17 cellular contexts compared by ENCODE assay signal in the genomic region with DNA sequence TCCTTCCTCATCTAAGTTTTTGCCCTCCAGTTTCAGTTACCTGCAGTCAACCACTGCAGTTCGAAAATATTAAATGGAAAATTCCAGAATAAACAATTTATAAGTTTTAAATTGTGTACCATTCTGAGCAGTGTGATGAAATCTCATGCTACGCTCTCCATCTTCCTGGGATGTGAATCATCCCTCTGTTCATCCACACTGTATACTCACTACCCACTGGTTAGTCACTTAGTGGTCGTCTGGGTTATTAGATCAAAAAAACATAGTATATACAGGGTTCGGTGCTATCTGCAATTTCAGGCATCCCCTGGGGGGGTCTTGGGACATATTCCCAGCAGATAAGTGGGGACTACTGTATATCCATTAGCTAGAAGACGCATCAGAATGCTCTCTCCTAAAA.
DNase-seq lines count a peak whose midpoint lies in the region; TF ChIP-seq lines count a peak whose summit lies in the region.
"Had no signal": no experiment of that assay in that cellular context is flagged by ENCODE, and none has a peak within 500 bp of the region (broad histone marks: within the 10 kb centered on the region; RNA-seq: fewer than 3 reads in every experiment).

No MANE protein-coding gene starts in this region.

- no peaks in the 10 kb centered on the region for H3K9me3 Mint-ChIP-seq in CD14-positive monocyte
- H3K9me3 Mint-ChIP-seq: H9; stimulated activated naive B cell treated with anti-CD40 and anti-IgM and Interleukin-4, amounts not matched to agents 10 μg/mL and 1 μg/mL and 100 μg/mL, for 72 hours had no signal

- H3K27ac ChIP-seq in brain microvascular endothelial cell (peak overlapping the region; percentile 23), ascending aorta (no peak overlapping the region)
- H3K27ac ChIP-seq: BLaER1 treated with 17β-estradiol and CSF1 and Interleukin-3, amounts not matched to agents 10 nM and 100 nM; skin epidermis; upper lobe of right lung had no signal

- no peak overlapping the region for H3K4me3 ChIP-seq in BJ (ENCODE audit: low read depth, low read length)
- H3K4me3 ChIP-seq in brain microvascular endothelial cell (ENCODE audit: low read depth, low read length), result no peak overlapping the region
- no peak overlapping the region for H3K4me3 ChIP-seq in ascending aorta
- H3K4me3 ChIP-seq: BLaER1 treated with 17β-estradiol and CSF1 and Interleukin-3, amounts not matched to agents 10 nM and 100 nM; skin epidermis; upper lobe of right lung had no signal

- CTCF ChIA-PET in BJ (lab: Yijun Ruan, JAX), result interaction anchor here (1.6 kb wide), 2 partner anchors 8 to 15 kb away, joined by 4 read pairs; no protein-coding TSS in a partner anchor

- H3K36me3 Mint-ChIP-seq in CD14-positive monocyte, result peaks cover 37 to 41% of the 10 kb centered on the region in 2 donors

- H3K27me3 ChIP-seq in BJ (ENCODE audit: control insufficient read depth, insufficient read depth, low read length), result no peaks in the 10 kb centered on the region
- no peaks in the 10 kb centered on the region for H3K27me3 ChIP-seq in brain microvascular endothelial cell (replicated peaks)
- no peaks in the 10 kb centered on the region for H3K27me3 ChIP-seq in ascending aorta
- H3K27me3 ChIP-seq: BLaER1 treated with 17β-estradiol and CSF1 and Interleukin-3, amounts not matched to agents 10 nM and 100 nM; upper lobe of right lung had no signal

- H3K27me3 Mint-ChIP-seq in CD14-positive monocyte (ENCODE audit: low read depth in 3 of 3), result peaks cover 0 to 3% (median 0%) of the 10 kb centered on the region in 3 donors
- H3K27me3 Mint-ChIP-seq: stimulated activated naive B cell treated with anti-CD40 and anti-IgM and Interleukin-4, amounts not matched to agents 10 μg/mL and 1 μg/mL and 100 μg/mL, for 72 hours had no signal

- no peak for TF ChIP-seq CTCF in BJ (IDR thresholded peaks at IDR 0.05; ENCODE audit: insufficient read depth, low read depth, low read length)
- TF ChIP-seq CTCF in brain microvascular endothelial cell (IDR thresholded peaks at IDR 0.05; ENCODE audit: low read depth, low read length, missing control alignments), result no peak
- TF ChIP-seq CTCF in CD14-positive monocyte (IDR thresholded peaks at IDR 0.05), result no peak
- TF ChIP-seq CTCF in ascending aorta (IDR thresholded peaks at IDR 0.05), result no peak

- no peaks in the 10 kb centered on the region for H3K9me3 ChIP-seq in ascending aorta
- H3K9me3 ChIP-seq: BLaER1 treated with 17β-estradiol and CSF1 and Interleukin-3, amounts not matched to agents 10 nM and 100 nM; upper lobe of right lung had no signal

- H3K4me1 ChIP-seq in ascending aorta, result no peaks in the 10 kb centered on the region
- H3K4me1 ChIP-seq: BLaER1 treated with 17β-estradiol and CSF1 and Interleukin-3, amounts not matched to agents 10 nM and 100 nM; upper lobe of right lung had no signal

- no peak overlapping the region for H3K4me3 Mint-ChIP-seq in CD14-positive monocyte
- H3K4me3 Mint-ChIP-seq: activated CD8-positive, alpha-beta T cell treated with anti-CD3 and anti-CD28 coated beads, Interleukin-2, amount 10 ng/mL, durations not matched to agents 7 days and 5 days; H9; stimulated activated naive B cell treated with anti-CD40 and anti-IgM and Interleukin-4, amounts not matched to agents 10 μg/mL and 1 μg/mL and 100 μg/mL, for 72 hours had no signal

- intact Hi-C loops in CD14-positive monocyte (cut with micrococcal nuclease), result no loop called here
- intact Hi-C loops in ascending aorta (cut with DNase I), result no loop called here

- in situ Hi-C loops in brain microvascular endothelial cell (cut with HindIII; ENCODE audit: low pct_ligation_motif_present, low sequenced_read_pairs), result no loop called here

- H3K4me1 Mint-ChIP-seq in CD14-positive monocyte, result no peaks in the 10 kb centered on the region
- H3K4me1 Mint-ChIP-seq: H9; stimulated activated naive B cell treated with anti-CD40 and anti-IgM and Interleukin-4, amounts not matched to agents 10 μg/mL and 1 μg/mL and 100 μg/mL, for 72 hours had no signal

- POLR2A ChIA-PET in BJ (lab: Charles Lee), result interaction anchor here (1.0 kb wide), 1 partner anchor 37 kb away, joined by 3 read pairs; no protein-coding TSS in a partner anchor

- DNase-seq in BJ (ENCODE audit: low read depth) (peak; percentile 8), LHCN-M2 (ENCODE audit: low read depth) (peak; percentile 80), brain microvascular endothelial cell (peak; percentile 77), iris pigment epithelial cell (ENCODE audit: low read depth) (peak; percentile 90), CD14-positive monocyte (ENCODE audit: low spot score) (no peak), NOMO-1 treated with DMSO at 0.1 percent for 48 hours (lab: John Stamatoyannopoulos, UW; ENCODE audit: unreplicated experiment) (no peak), ascending aorta (ENCODE audit: low spot score in 2 of 2) (no peak), ecto neural progenitor cell (ENCODE audit: low spot score) (no peak)
- DNase-seq: activated CD8-positive, alpha-beta T cell treated with anti-CD3 and anti-CD28 coated beads, Interleukin-2, amount 10 ng/mL, durations not matched to agents 7 days and 5 days; anterior cingulate cortex; effector CD4-positive, alpha-beta T cell; H9; occipital lobe; stimulated activated naive B cell treated with anti-CD40 and anti-IgM and Interleukin-4, amounts not matched to agents 10 μg/mL and 1 μg/mL and 100 μg/mL, for 72 hours; upper lobe of right lung had no signal

- no peaks in the 10 kb centered on the region for H3K36me3 ChIP-seq in BJ (ENCODE audit: control insufficient read depth, insufficient read depth, low read length)
- H3K36me3 ChIP-seq in brain microvascular endothelial cell (replicated peaks), result no peaks in the 10 kb centered on the region
- H3K36me3 ChIP-seq in ascending aorta, result no peaks in the 10 kb centered on the region

- H3K27ac Mint-ChIP-seq in CD14-positive monocyte, result no peak overlapping the region
- H3K27ac Mint-ChIP-seq: activated CD8-positive, alpha-beta T cell treated with anti-CD3 and anti-CD28 coated beads, Interleukin-2, amount 10 ng/mL, durations not matched to agents 7 days and 5 days; H9; stimulated activated naive B cell treated with anti-CD40 and anti-IgM and Interleukin-4, amounts not matched to agents 10 μg/mL and 1 μg/mL and 100 μg/mL, for 72 hours had no signal

Comparison
In these comparisons a context has a peak if more than half of its experiments do, and no peak if none do; other contexts are left out.
1. DNase-seq: peak in BJ (single experiment), LHCN-M2 (single experiment), brain microvascular endothelial cell (single experiment) and iris pigment epithelial cell (single experiment); none in CD14-positive monocyte (single experiment), NOMO-1 treated with DMSO at 0.1 percent for 48 hours (single experiment), ascending aorta (0 of 2) and ecto neural progenitor cell (single experiment).